In the genomic region with DNA sequence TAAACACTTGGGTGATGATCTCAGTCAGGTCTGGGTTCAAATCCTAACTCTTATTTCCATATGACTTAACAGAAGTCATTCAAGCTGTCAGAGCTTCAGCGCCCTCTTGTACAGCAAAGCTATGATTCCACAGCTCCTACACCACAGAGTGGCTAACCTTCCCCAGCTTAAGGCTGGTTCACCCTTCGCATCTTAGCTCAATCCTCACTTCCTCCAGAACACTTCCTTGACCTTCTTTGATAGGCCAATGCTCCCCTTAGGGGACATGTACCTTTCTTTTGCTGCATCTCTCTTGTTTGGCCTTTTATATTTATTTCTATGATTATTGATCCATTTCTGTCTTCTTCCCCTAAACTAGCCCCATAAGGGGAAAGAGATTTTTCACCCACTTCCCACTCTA, we compare ENCODE assay signal across 30 cellular contexts. TPM values are rescaled to one million over a fixed set of nuclear protein-coding genes. Genes with fewer than 3 reads are reported as not detected.
"Had no signal": no experiment of that assay in that cellular context is flagged by ENCODE, and none has a peak within 500 bp of the region (broad histone marks: within the 10 kb centered on the region; RNA-seq: fewer than 3 reads in every experiment).

No MANE protein-coding gene starts in this region.

- H3K4me3 Mint-ChIP-seq: activated B cell treated with CpG ODN at 0.5 μM for 24 hours; activated CD4-positive, alpha-beta memory T cell treated with anti-CD3 and anti-CD28 coated beads for 36 hours; activated naive CD8-positive, alpha-beta T cell; activated T-cell treated with anti-CD3 and anti-CD28 coated beads, Interleukin-2, amount 50 U/mL, for 4 hours; activated T-helper 17 cell treated with anti-CD3 and anti-CD28 coated beads, Interleukin-2, amount 50 U/mL, for 72 hours; brain; endodermal cell; T-helper 17 cell; T-helper 2 cell treated with Interferon-gamma antibody and Interleukin-4, amounts not matched to agents 5 μg/mL and 100 μg/mL, for 36 hours had no signal

- H3K36me3 Mint-ChIP-seq: activated CD4-positive, alpha-beta memory T cell treated with anti-CD3 and anti-CD28 coated beads for 36 hours; activated naive CD8-positive, alpha-beta T cell; brain had no signal

- H3K36me3 ChIP-seq: ascending aorta, breast epithelium, cardiac muscle cell, colonic mucosa, esophagus squamous epithelium, gastroesophageal sphincter, heart right ventricle had no signal

- H3K27me3 Mint-ChIP-seq: activated B cell treated with CpG ODN at 0.5 μM for 24 hours; activated CD4-positive, alpha-beta memory T cell treated with anti-CD3 and anti-CD28 coated beads for 36 hours; T-helper 17 cell had no signal

- H3K9me3 ChIP-seq: ascending aorta, breast epithelium, colonic mucosa, esophagus squamous epithelium, gastroesophageal sphincter, heart right ventricle had no signal

- H3K4me1 Mint-ChIP-seq: activated T-helper 17 cell treated with anti-CD3 and anti-CD28 coated beads, Interleukin-2, amount 50 U/mL, for 72 hours; brain; endodermal cell; T-helper 17 cell had no signal

- H3K4me3 ChIP-seq: ascending aorta, breast epithelium, cardiac muscle cell, colonic mucosa, esophagus squamous epithelium, gastroesophageal sphincter, heart right ventricle, hepatocyte had no signal

- H3K9me3 Mint-ChIP-seq: activated CD4-positive, alpha-beta memory T cell treated with anti-CD3 and anti-CD28 coated beads for 36 hours; activated T-cell treated with anti-CD3 and anti-CD28 coated beads, Interleukin-2, amount 50 U/mL, for 4 hours; brain; endodermal cell; T-helper 2 cell treated with Interferon-gamma antibody and Interleukin-4, amounts not matched to agents 5 μg/mL and 100 μg/mL, for 36 hours had no signal

- H3K27me3 ChIP-seq: ascending aorta, breast epithelium, colonic mucosa, esophagus squamous epithelium, gastroesophageal sphincter, heart right ventricle, hepatocyte had no signal

- DNase-seq: activated B cell treated with CpG ODN at 0.5 μM for 24 hours; activated CD4-positive, alpha-beta memory T cell treated with anti-CD3 and anti-CD28 coated beads for 36 hours; activated CD4-positive, alpha-beta T cell treated with anti-CD3 and anti-CD28 coated beads for 48 hours; activated CD8-positive, alpha-beta memory T cell treated with anti-CD3 and anti-CD28 coated beads for 24 hours; activated effector memory CD4-positive, alpha-beta T cell treated with Interleukin-2 at 50 U/mL for 16 hours; activated gamma-delta T cell treated with Interleukin-2 at 50 U/mL for 16 hours; activated naive CD4-positive, alpha-beta T cell treated with anti-CD3 and anti-CD28 coated beads, Interleukin-2, amount 50 U/mL, for 16 hours; activated naive CD4-positive, alpha-beta T cell treated with Interleukin-2 at 50 U/mL for 16 hours; activated T-cell treated with anti-CD3 and anti-CD28 coated beads, Interleukin-2, amount 50 U/mL, for 4 hours; central memory CD4-positive, alpha-beta T cell; cerebellar nuclear complex; colonic mucosa; effector CD8-positive, alpha-beta T cell; endodermal cell; esophagus squamous epithelium; foreskin melanocyte; heart right ventricle; T-helper 1 cell; T-helper 17 cell; T1000 had no signal

- H3K27ac ChIP-seq: ascending aorta, breast epithelium, cardiac muscle cell, colonic mucosa, esophagus squamous epithelium, gastroesophageal sphincter, heart right ventricle, hepatocyte had no signal

- ATAC-seq: activated CD4-positive, CD25-positive, alpha-beta regulatory T cell treated with anti-CD3 and anti-CD28 coated beads, Interleukin-2, amount 50 U/mL, for 24 hours; activated T-cell treated with anti-CD3 and anti-CD28 coated beads, Interleukin-2, amount 50 U/mL, for 4 hours; activated T-helper 17 cell treated with anti-CD3 and anti-CD28 coated beads, Interleukin-2, amount 50 U/mL, for 72 hours; gastroesophageal sphincter; heart right ventricle; T-helper 17 cell had no signal

- H3K27ac Mint-ChIP-seq: activated B cell treated with CpG ODN at 0.5 μM for 24 hours; activated CD4-positive, alpha-beta memory T cell treated with anti-CD3 and anti-CD28 coated beads for 36 hours; activated naive CD8-positive, alpha-beta T cell; activated T-helper 17 cell treated with anti-CD3 and anti-CD28 coated beads, Interleukin-2, amount 50 U/mL, for 72 hours; brain; endodermal cell; T-helper 17 cell; T-helper 2 cell treated with Interferon-gamma antibody and Interleukin-4, amounts not matched to agents 5 μg/mL and 100 μg/mL, for 36 hours had no signal

RNA-seq across cellular contexts. Expression of a gene that starts 57.0 kb away (rescaled TPM):
- total RNA-seq: activated B cell treated with CpG ODN at 0.5 μM for 24 hours; activated CD4-positive, alpha-beta memory T cell treated with anti-CD3 and anti-CD28 coated beads for 36 hours; activated T-helper 17 cell treated with anti-CD3 and anti-CD28 coated beads, Interleukin-2, amount 50 U/mL, for 72 hours; ascending aorta; T-helper 17 cell had no signal
